1 cellular context compared by ENCODE assay signal in genomic region chrX:70132244-70132643, GRCh38.
TF ChIP-seq lines count a peak whose summit lies in the region.

No MANE protein-coding gene starts in this region.

TF ChIP-seq in K562, 482 proteins besides CTCF, POLR2A, EP300 and RAD21:
- no peak for TF ChIP-seq TCF7L2 (IDR thresholded peaks at IDR 0.05; ENCODE audit: low read depth, low read length)
- TF ChIP-seq TCF3 (CRISPR knock-in tag; IDR thresholded peaks at IDR 0.05): no peak
- no peak for TF ChIP-seq ZNF274 (IDR thresholded peaks at IDR 0.05; ENCODE audit: borderline replicate concordance, low read depth, low read length)
- TF ChIP-seq ZNF384 (IDR thresholded peaks at IDR 0.05; ENCODE audit: low read depth, low read length): no peak
- TF ChIP-seq ZNF696 (CRISPR knock-in tag; conservative IDR thresholded peaks at IDR 0.05): no peak
- no peak for TF ChIP-seq ZFP30 (CRISPR knock-in tag; IDR thresholded peaks at IDR 0.05; ENCODE audit: borderline replicate concordance)
- no peak for TF ChIP-seq ARID3A (IDR thresholded peaks at IDR 0.05; ENCODE audit: borderline replicate concordance, low read depth, low read length)
- TF ChIP-seq ZBTB9 (CRISPR knock-in tag; IDR thresholded peaks at IDR 0.05): no peak
- no peak for TF ChIP-seq ADNP (tag; IDR thresholded peaks at IDR 0.05)
- no peak for TF ChIP-seq HDAC2 (IDR thresholded peaks at IDR 0.05)
- TF ChIP-seq HMBOX1 (IDR thresholded peaks at IDR 0.05): no peak
- TF ChIP-seq ZNF75A (CRISPR knock-in tag; IDR thresholded peaks at IDR 0.05): no peak
